In the genomic region with DNA sequence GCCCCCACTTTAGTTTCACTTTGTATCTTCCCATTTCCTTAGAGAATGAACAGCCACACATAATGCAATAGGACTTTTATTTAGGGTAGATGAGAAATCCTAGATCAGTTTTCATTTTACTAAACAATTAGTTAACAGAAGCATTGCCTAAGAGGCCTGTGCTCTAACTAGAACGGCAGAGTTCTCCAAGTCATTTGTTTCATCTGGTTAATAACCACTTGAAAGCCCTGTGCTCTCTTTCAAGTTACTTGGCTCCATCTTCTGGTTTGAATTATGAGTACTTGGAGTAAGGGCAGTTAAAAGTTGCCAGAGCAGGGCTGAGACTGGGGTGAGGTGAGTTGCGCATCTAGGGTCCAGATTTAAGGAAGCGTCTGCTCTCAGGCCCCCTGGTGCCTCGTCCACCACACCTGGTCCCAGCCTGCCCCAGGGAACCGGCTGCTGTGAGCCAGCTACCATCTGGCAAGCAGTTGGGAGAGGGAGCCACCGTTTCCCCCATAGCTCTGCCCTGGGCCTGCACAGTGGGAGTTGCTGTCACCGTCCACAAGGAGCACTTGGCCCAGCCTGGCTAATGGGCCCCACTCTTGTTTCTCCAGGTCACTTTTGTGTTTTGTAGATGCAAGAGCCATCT, we compare ENCODE assay signal across 9 cellular contexts. TPM values are rescaled to one million over a fixed set of nuclear protein-coding genes. Genes with fewer than 3 reads are reported as not detected.
A peak's percentile ranks its signal among the peaks of the same experiment; 100 is the strongest.
DNase-seq lines count a peak whose midpoint lies in the region; ATAC-seq and TF ChIP-seq lines count a peak whose summit lies in the region.
"Had no signal": no experiment of that assay in that cellular context is flagged by ENCODE, and none has a peak within 500 bp of the region (broad histone marks: within the 10 kb centered on the region; RNA-seq: fewer than 3 reads in every experiment).

No MANE protein-coding gene starts in this region.

- peak in 1 of 2 experiments; percentile 16 for TF ChIP-seq CTCF in Caco-2 (IDR thresholded peaks at IDR 0.05; ENCODE audit: insufficient read depth in 1 of 2, low read depth in 1 of 2, low read length in 1 of 2, severe bottlenecking in 1 of 2, unreplicated experiment in 1 of 2)
- peak; percentile 30 for TF ChIP-seq CTCF in OCI-LY3 (IDR thresholded peaks at IDR 0.05; ENCODE audit: low read depth, low read length)
- TF ChIP-seq CTCF in left lung (IDR thresholded peaks at IDR 0.05), result no peak

- peak in 1 of 2 experiments; percentile 38 for DNase-seq in Caco-2
- DNase-seq in HPDE6-E6E7 (ENCODE audit: extremely low spot score), result peak; percentile 64
- DNase-seq in central memory CD8-positive, alpha-beta T cell (ENCODE audit: low spot score in 2 of 2), result no peak
- DNase-seq in left lung, result peak in 1 of 2 donors; percentile 78
- no peak for DNase-seq in activated CD4-positive, alpha-beta T cell treated with anti-CD3 and anti-CD28 coated beads, Interleukin-2, amount 50 U/mL, for 1 hour

- no TSS peak for BruUV-seq in Caco-2 (replicated peaks; lab: Mats Ljungman, UMichigan)

- intact Hi-C loops in Caco-2 (cut with micrococcal nuclease; ENCODE audit: unreplicated experiment) (loop anchor here (1.0 to 5.0 kb wide), 5 partner anchors 60 to 321 kb away; no protein-coding TSS in a partner anchor), left lung (cut with DNase I) (loop anchor here (5.0 to 10.0 kb wide), 2 partner anchors 277 to 280 kb away; no protein-coding TSS in a partner anchor)

- H4K20me1 ChIP-seq in OCI-LY3 (ENCODE audit: insufficient read depth, low read length), result no peaks in the 10 kb centered on the region

- H3K4me3 Mint-ChIP-seq in Caco-2 (ENCODE audit: unreplicated experiment), result no peak overlapping the region
- no peak overlapping the region for H3K4me3 Mint-ChIP-seq in central memory CD8-positive, alpha-beta T cell

- POLR2A ChIA-PET in Caco-2 (lab: Charles Lee), result no interaction called here

- no peaks in the 10 kb centered on the region for H3K79me2 ChIP-seq in OCI-LY3 (ENCODE audit: low read length)

- H3K4me1 Mint-ChIP-seq in Caco-2 (ENCODE audit: low read depth, unreplicated experiment), result peaks cover 36% of the 10 kb centered on the region
- peaks cover 12% of the 10 kb centered on the region for H3K4me1 Mint-ChIP-seq in central memory CD8-positive, alpha-beta T cell

- H3K9me3 Mint-ChIP-seq in Caco-2 (ENCODE audit: unreplicated experiment), result no peaks in the 10 kb centered on the region
- H3K9me3 Mint-ChIP-seq in central memory CD8-positive, alpha-beta T cell, result no peaks in the 10 kb centered on the region

- H3K27ac ChIP-seq in OCI-LY3 (ENCODE audit: low read length) (no peak overlapping the region), left lung (peak overlapping the region; percentile 62 to 71), subcutaneous abdominal adipose tissue (ENCODE audit: low read depth, low read length) (peak overlapping the region; percentile 73)

- ATAC-seq in GM19351 (IDR thresholded peaks at IDR 0.05; ENCODE audit: unreplicated experiment) (peak; percentile 84), left lung (peak; percentile 85)
- ATAC-seq in central memory CD8-positive, alpha-beta T cell (replicated peaks; ENCODE audit: extremely low read depth, poor library complexity, severe bottlenecking), result peak; percentile 49

- H3K9ac ChIP-seq in OCI-LY3 (ENCODE audit: low read length), result no peak overlapping the region
- H3K9ac ChIP-seq in subcutaneous abdominal adipose tissue (ENCODE audit: low read length in 5 of 5), result peak overlapping the region in 4 of 5 donors; percentile 21 to 52 (median 36)

- no peaks in the 10 kb centered on the region for H3K9me3 ChIP-seq in Caco-2
- no peaks in the 10 kb centered on the region for H3K9me3 ChIP-seq in OCI-LY3 (ENCODE audit: insufficient read depth, low read length)
- H3K9me3 ChIP-seq in left lung, result no peaks in the 10 kb centered on the region
- H3K9me3 ChIP-seq in subcutaneous abdominal adipose tissue (ENCODE audit: control insufficient read depth in 5 of 5, low read length in 5 of 5), result no peaks in the 10 kb centered on the region

- no peak overlapping the region for H2AFZ ChIP-seq in OCI-LY3 (ENCODE audit: low read depth, low read length)

- no peaks in the 10 kb centered on the region for H3K36me3 ChIP-seq in Caco-2 (ENCODE audit: control insufficient read depth, insufficient read depth, low read length)
- no peaks in the 10 kb centered on the region for H3K36me3 ChIP-seq in OCI-LY3 (replicated peaks; ENCODE audit: low read depth, low read length)
- H3K36me3 ChIP-seq in left lung, result no peaks in the 10 kb centered on the region
- H3K36me3 ChIP-seq in subcutaneous abdominal adipose tissue (ENCODE audit: control insufficient read depth in 5 of 5, insufficient read depth in 5 of 5, low read length in 5 of 5), result no peaks in the 10 kb centered on the region

- CTCF ChIA-PET in Caco-2 (lab: Charles Lee), result interaction anchor here (2.3 kb wide), 1 partner anchor 275 kb away, joined by 9 read pairs; no protein-coding TSS in a partner anchor

- H3K27me3 Mint-ChIP-seq in Caco-2 (ENCODE audit: insufficient read depth, unreplicated experiment), result no peaks in the 10 kb centered on the region
- H3K27me3 Mint-ChIP-seq in central memory CD8-positive, alpha-beta T cell, result peaks cover 16% of the 10 kb centered on the region

- no peak overlapping the region for H3K4me3 ChIP-seq in Caco-2 (ENCODE audit: low read depth, low read length)
- no peak overlapping the region for H3K4me3 ChIP-seq in OCI-LY3 (ENCODE audit: low read length)
- H3K4me3 ChIP-seq in left lung, result no peak overlapping the region
- peak overlapping the region; percentile 7 to 47 (median 26) for H3K4me3 ChIP-seq in subcutaneous abdominal adipose tissue (ENCODE audit: low read depth in 1 of 5, low read length in 5 of 5)

- H3K27me3 ChIP-seq in Caco-2 (replicated peaks; ENCODE audit: control insufficient read depth, insufficient read depth, low read length) (no peaks in the 10 kb centered on the region), OCI-LY3 (ENCODE audit: low read depth, low read length) (no peaks in the 10 kb centered on the region), left lung (no peaks in the 10 kb centered on the region), subcutaneous abdominal adipose tissue (ENCODE audit: control insufficient read depth in 5 of 5, insufficient read depth in 4 of 5, low read length in 5 of 5) (no peaks in the 10 kb centered on the region)

- H3K4me1 ChIP-seq in Caco-2, result peaks cover 27% of the 10 kb centered on the region
- no peaks in the 10 kb centered on the region for H3K4me1 ChIP-seq in OCI-LY3 (ENCODE audit: low read length)
- H3K4me1 ChIP-seq in left lung, result peaks cover 12 to 59% of the 10 kb centered on the region in 2 donors
- H3K4me1 ChIP-seq in subcutaneous abdominal adipose tissue (ENCODE audit: control insufficient read depth in 5 of 5, insufficient read depth in 5 of 5, low read length in 5 of 5), result peaks cover 0 to 58% (median 43%) of the 10 kb centered on the region in 5 donors

- no peaks in the 10 kb centered on the region for H3K36me3 Mint-ChIP-seq in Caco-2 (ENCODE audit: insufficient read depth, unreplicated experiment)
- H3K36me3 Mint-ChIP-seq in central memory CD8-positive, alpha-beta T cell (ENCODE audit: insufficient read depth), result no peaks in the 10 kb centered on the region

- H3K4me2 ChIP-seq in OCI-LY3 (ENCODE audit: low read length), result 0 out of 2 replicates have a peak overlapping the region, but pooled peaks have one; percentile 20

- peak overlapping the region; percentile 50 for H3K27ac Mint-ChIP-seq in Caco-2 (ENCODE audit: unreplicated experiment)
- H3K27ac Mint-ChIP-seq in central memory CD8-positive, alpha-beta T cell (ENCODE audit: low read depth), result no peak overlapping the region

RNA-seq across cellular contexts. Expression of gene SLC44A3, which starts 18.1 kb away (rescaled TPM):
- 16.9 and 23.7 TPM in 2 replicates for total RNA-seq in Caco-2 (2022)
- total RNA-seq in left lung, result 10 to 100 TPM; 14.1 to 38.4 TPM
- total RNA-seq: activated CD8-positive, alpha-beta memory T cell treated with anti-CD3 and anti-CD28 coated beads for 36 hours had no signal

Comparison
In these comparisons a context has a peak if more than half of its experiments do, and no peak if none do; other contexts are left out.
1. H3K4me3 ChIP-seq: peak in subcutaneous abdominal adipose tissue (5 of 5); none in Caco-2 (single experiment), OCI-LY3 (single experiment) and left lung (0 of 2).
2. Peak in every context shown above with its lines, with median percentiles within 50 percentile points of each other: ATAC-seq.